ENCODE assay signal across 12 cellular contexts in genomic region chr6:43972179-43972914, GRCh38.
A peak's percentile ranks its signal among the peaks of the same experiment; 100 is the strongest.
DNase-seq lines count a peak whose midpoint lies in the region; ATAC-seq, FAIRE-seq and TF ChIP-seq lines count a peak whose summit lies in the region.
"Had no signal": no experiment of that assay in that cellular context is flagged by ENCODE, and none has a peak within 500 bp of the region (broad histone marks: within the 10 kb centered on the region; RNA-seq: fewer than 3 reads in every experiment).

No MANE protein-coding gene starts in this region.

- H3K4me1 ChIP-seq in keratinocyte (ENCODE audit: control insufficient read depth, extremely low read depth, insufficient read depth, low read length): peaks cover 44% of the 10 kb centered on the region
- H3K4me1 ChIP-seq in transverse colon: peaks cover 0 to 24% (median 4%) of the 10 kb centered on the region in 4 donors

- H3K27ac Mint-ChIP-seq in progenitor cell of endocrine pancreas: no peak overlapping the region

- no peak for ATAC-seq in GM21367 (IDR thresholded peaks at IDR 0.05; ENCODE audit: unreplicated experiment)

- intact Hi-C loops in transverse colon (cut with DNase I; ENCODE audit: low total_unique reads): no loop called here

- H3K36me3 ChIP-seq in keratinocyte (ENCODE audit: control insufficient read depth in 2 of 2, extremely low read depth in 1 of 2, insufficient read depth in 2 of 2, low read length in 2 of 2): no peaks in the 10 kb centered on the region
- H3K36me3 ChIP-seq in transverse colon: no peaks in the 10 kb centered on the region
- H3K36me3 ChIP-seq: brain microvascular endothelial cell had no signal

- H2AFZ ChIP-seq in keratinocyte (ENCODE audit: control insufficient read depth, low read length): no peak overlapping the region

- no peak for TF ChIP-seq EP300 in transverse colon (IDR thresholded peaks at IDR 0.05; ENCODE audit: low read depth)

- no peak for TF ChIP-seq POLR2A in transverse colon (IDR thresholded peaks at IDR 0.05)

- no peaks in the 10 kb centered on the region for H4K20me1 ChIP-seq in keratinocyte (ENCODE audit: control insufficient read depth, extremely low read depth, insufficient read depth, low read length)

- H3K4me3 ChIP-seq in keratinocyte (ENCODE audit: control insufficient read depth in 2 of 3, extremely low read depth in 1 of 3, insufficient read depth in 2 of 3, low read depth in 1 of 3, low read length in 3 of 3) (peak overlapping the region in 1 of 3 experiments; percentile 5), transverse colon (no peak overlapping the region)
- H3K4me3 ChIP-seq: skin epidermis had no signal

- DNase-seq in NCI-H446 treated with DMSO at 0.1 percent for 48 hours (lab: John Stamatoyannopoulos, UW) (peak; percentile 58), keratinocyte (ENCODE audit: low read depth, low spot score) (no peak), transverse colon (no peak), GM10266 (ENCODE audit: extremely low spot score) (no peak), progenitor cell of endocrine pancreas (ENCODE audit: low spot score, unreplicated experiment) (no peak)
- DNase-seq: activated CD4-positive, alpha-beta T cell treated with anti-CD3 and anti-CD28 coated beads, Interleukin-2, amount 50 U/mL, for 4 hours; immature natural killer cell; stimulated activated naive CD4-positive, alpha-beta T cell had no signal

- H3K9me3 Mint-ChIP-seq in progenitor cell of endocrine pancreas (ENCODE audit: low read depth): no peaks in the 10 kb centered on the region
- H3K9me3 Mint-ChIP-seq: immature natural killer cell had no signal

- in situ Hi-C loops in transverse colon (cut with MboI; ENCODE audit: low pct_ligation_motif_present in 1 of 4, low pct_unique_long_range_greater_than_20kb in 1 of 4, low sequenced_read_pairs in 3 of 4): no loop called here

- H3K9ac ChIP-seq in keratinocyte (ENCODE audit: control insufficient read depth, extremely low read depth, insufficient read depth, low read length): no peak overlapping the region

- H3K27me3 Mint-ChIP-seq in progenitor cell of endocrine pancreas: peaks cover 36% of the 10 kb centered on the region

- H3K27ac ChIP-seq in cingulate gyrus (ENCODE audit: low read depth, low read length): peak overlapping the region; percentile 51
- peak overlapping the region; percentile 0 for H3K27ac ChIP-seq in keratinocyte (ENCODE audit: control insufficient read depth, insufficient read depth, low read length)
- peak overlapping the region; percentile 42 to 66 (median 60) for H3K27ac ChIP-seq in transverse colon
- H3K27ac ChIP-seq: brain microvascular endothelial cell had no signal

- H3K9me3 ChIP-seq in keratinocyte (ENCODE audit: control insufficient read depth, low read depth, low read length) (no peaks in the 10 kb centered on the region), transverse colon (no peaks in the 10 kb centered on the region)

- dilution Hi-C loops in keratinocyte (cut with MboI; ENCODE audit: extremely low pct_ligation_motif_present, low sequenced_read_pairs): no loop called here

- no peaks in the 10 kb centered on the region for H3K79me2 ChIP-seq in keratinocyte (ENCODE audit: control insufficient read depth, insufficient read depth, low read length)

- H3K27me3 ChIP-seq in keratinocyte (ENCODE audit: control insufficient read depth, extremely low read depth, insufficient read depth, low read length) (no peaks in the 10 kb centered on the region), transverse colon (no peaks in the 10 kb centered on the region)
- H3K27me3 ChIP-seq: brain microvascular endothelial cell had no signal

- no peak overlapping the region for H3K4me3 Mint-ChIP-seq in progenitor cell of endocrine pancreas (ENCODE audit: low read depth)
- H3K4me3 Mint-ChIP-seq: immature natural killer cell had no signal

- peak; percentile 79 for FAIRE-seq in keratinocyte (lab: Jason Lieb, UNC)

- peaks cover 2% of the 10 kb centered on the region for H3K4me1 Mint-ChIP-seq in progenitor cell of endocrine pancreas (ENCODE audit: low read depth)

- H3K36me3 Mint-ChIP-seq in progenitor cell of endocrine pancreas (ENCODE audit: insufficient read depth): no peaks in the 10 kb centered on the region
- H3K36me3 Mint-ChIP-seq: immature natural killer cell had no signal

- peak overlapping the region; percentile 62 for H3K4me2 ChIP-seq in keratinocyte (ENCODE audit: control insufficient read depth, extremely low read depth, insufficient read depth, low read depth, low read length)

- 57 to 80% methylated on average over 2 to 6 of the region's 6 CpGs for WGBS in transverse colon (ENCODE audit: low coverage in 1 of 2), 2 donors

- no peaks in the 10 kb centered on the region for H3K9me1 ChIP-seq in keratinocyte (ENCODE audit: control insufficient read depth, extremely low read depth, insufficient read depth, low read length)

- TF ChIP-seq CTCF in keratinocyte (optimal IDR thresholded peaks at IDR 0.05 in 1 of 3, IDR thresholded peaks at IDR 0.05 in 1 of 3, conservative IDR thresholded peaks at IDR 0.05 in 1 of 3; ENCODE audit: extremely low read depth in 1 of 3, insufficient read depth in 2 of 3, low read length in 3 of 3) (peak in 1 of 3 experiments; percentile 16), transverse colon (IDR thresholded peaks at IDR 0.05) (no peak), GM10266 (IDR thresholded peaks at IDR 0.05; ENCODE audit: control insufficient read depth, insufficient read depth, low read depth, missing control alignments) (no peak), progenitor cell of endocrine pancreas (IDR thresholded peaks at IDR 0.05; ENCODE audit: unreplicated experiment) (no peak)

Comparison
In these comparisons a context has a peak if more than half of its experiments do, and no peak if none do; other contexts are left out.
1. H3K27ac ChIP-seq: peak in every context shown above with its lines; median percentile 60 in transverse colon; 51 in cingulate gyrus; 0 in keratinocyte.